ENCODE assay signal across 17 cellular contexts in the genomic region with DNA sequence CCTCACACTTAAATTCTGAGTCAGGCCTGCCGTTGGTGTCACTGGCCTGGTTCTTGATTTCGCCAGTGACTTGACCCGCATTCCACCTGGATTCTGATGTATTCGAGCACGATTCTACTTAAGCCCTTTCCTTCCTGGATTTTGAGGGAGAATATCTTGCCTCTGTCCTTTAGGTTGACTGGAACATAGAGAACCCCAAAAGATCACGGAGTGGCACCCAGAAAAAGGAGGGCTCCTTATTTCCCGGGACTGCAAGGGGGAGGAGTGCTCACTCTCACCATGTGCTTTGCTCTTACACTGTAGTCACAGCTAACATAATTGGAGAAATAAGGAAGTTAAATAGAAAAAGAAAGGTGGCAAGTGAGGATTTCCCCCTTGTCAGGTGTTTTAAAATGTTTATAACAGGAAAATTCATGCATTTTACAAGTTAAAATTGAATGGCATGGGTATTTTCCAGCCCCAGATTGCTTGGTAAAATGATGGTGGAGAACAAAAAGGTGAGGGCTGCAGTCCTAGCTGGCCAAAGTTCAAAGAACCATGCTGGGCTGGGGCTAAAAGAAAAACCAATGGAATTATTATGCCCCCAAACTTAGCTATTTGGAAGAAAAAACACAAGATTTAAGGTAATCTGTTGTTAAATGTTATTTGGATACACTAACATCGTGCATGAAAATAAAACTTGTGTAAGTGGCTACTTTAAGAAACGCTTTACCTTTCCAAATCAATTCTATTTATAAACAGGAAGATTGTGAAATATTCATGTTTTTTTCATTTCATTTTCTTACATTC. TPM values are rescaled to one million over a fixed set of nuclear protein-coding genes. Genes with fewer than 3 reads are reported as not detected.
A peak's percentile ranks its signal among the peaks of the same experiment; 100 is the strongest.
DNase-seq lines count a peak whose midpoint lies in the region; ATAC-seq, FAIRE-seq and TF ChIP-seq lines count a peak whose summit lies in the region.
"Had no signal": no experiment of that assay in that cellular context is flagged by ENCODE, and none has a peak within 500 bp of the region (broad histone marks: within the 10 kb centered on the region; RNA-seq: fewer than 3 reads in every experiment).

No MANE protein-coding gene starts in this region.

- H3K36me3 ChIP-seq in GM23338 (ENCODE audit: insufficient read depth) (no peaks in the 10 kb centered on the region), mucosa of descending colon (ENCODE audit: low read depth) (no peaks in the 10 kb centered on the region)
- H3K36me3 ChIP-seq: tibial artery had no signal

- H3K9me3 Mint-ChIP-seq in GM23338: no peaks in the 10 kb centered on the region; the same call in 2 of the 3 replicates
- H3K9me3 Mint-ChIP-seq: neural crest cell had no signal

- POLR2A ChIA-PET in A549 (lab: Yijun Ruan, JAX): no interaction called here

- CTCF ChIA-PET in A549 (lab: Yijun Ruan, JAX): no interaction called here

- no peak for TF ChIP-seq CTCF in A549 (IDR thresholded peaks at IDR 0.05)
- TF ChIP-seq CTCF in GM23338 (conservative IDR thresholded peaks at IDR 0.05; ENCODE audit: low read depth in 2 of 2): no peak
- TF ChIP-seq CTCF in astrocyte of the spinal cord (IDR thresholded peaks at IDR 0.05; ENCODE audit: low read depth, low read length): no peak
- TF ChIP-seq CTCF in mucosa of descending colon (IDR thresholded peaks at IDR 0.05): no peak

- H3K9me3 ChIP-seq in A549 (no peaks in the 10 kb centered on the region), mucosa of descending colon (no peaks in the 10 kb centered on the region)
- H3K9me3 ChIP-seq: tibial artery had no signal

- in situ Hi-C loops in astrocyte of the spinal cord (cut with HindIII; ENCODE audit: low sequenced_read_pairs): no loop called here

- H4K20me1 ChIP-seq in GM23338 (replicated peaks; ENCODE audit: insufficient read depth): peaks cover 25% of the 10 kb centered on the region

- no peaks in the 10 kb centered on the region for H3K9me2 ChIP-seq in GM23338 (ENCODE audit: insufficient read depth)

- peak overlapping the region; percentile 10; the same call in 2 of the 3 replicates for H3K4me3 Mint-ChIP-seq in GM23338

- DNase-seq in A549 (ENCODE audit: low read depth in 1 of 2, low spot score in 1 of 2): no peak
- DNase-seq in GM23338 (ENCODE audit: low spot score): peak; percentile 52
- DNase-seq in astrocyte of the spinal cord (ENCODE audit: low read depth, low spot score): peak; percentile 3
- peak in 1 of 3 donors; percentile 44 for DNase-seq in mucosa of descending colon
- DNase-seq in NK-92 treated with Interleukin-12 subunit alpha and Interleukin-12 subunit beta, amount 100 ng/mL, for 24 hours (lab: John Stamatoyannopoulos, UW): no peak
- no peak for DNase-seq in sciatic nerve (ENCODE audit: low spot score)
- DNase-seq in SW480 (ENCODE audit: low spot score): no peak
- DNase-seq: activated CD4-positive, alpha-beta T cell treated with anti-CD3 and anti-CD28 coated beads for 4 hours; activated naive CD4-positive, alpha-beta T cell treated with anti-CD3 and anti-CD28 coated beads, Interleukin-2, amount 50 U/mL, for 16 hours; foreskin melanocyte; H9; KG1; tibial artery had no signal

- FAIRE-seq in A549 (lab: Jason Lieb, UNC): no peak
- FAIRE-seq: D721Med had no signal

- H2AFZ ChIP-seq in GM23338: no peak overlapping the region

- H3F3A ChIP-seq in GM23338 (replicated peaks; ENCODE audit: low read depth): peaks cover 6% of the 10 kb centered on the region

- 50% methylated on average over 9 of the region's 9 CpGs for WGBS in A549 (ENCODE audit: missing lambda C conversion rate)

- intact Hi-C loops in mucosa of descending colon (cut with DNase I, micrococcal nuclease) (loop anchor here in 1 of 2 donors (5.0 kb wide), 1 partner anchor 164 kb away; no protein-coding TSS in a partner anchor), sciatic nerve (cut with DNase I) (no loop called here)

- peaks cover 97% of the 10 kb centered on the region for H3K27me3 Mint-ChIP-seq in GM23338 (ENCODE audit: insufficient read depth, low read depth, poor library complexity)

- H3K4me1 Mint-ChIP-seq in GM23338: peaks cover 50% of the 10 kb centered on the region

- TF ChIP-seq EP300 in A549 (IDR thresholded peaks at IDR 0.05): no peak

- H3K27ac Mint-ChIP-seq in GM23338: no peak overlapping the region
- H3K27ac Mint-ChIP-seq: H9 had no signal

- no peak overlapping the region for H3K4me3 ChIP-seq in A549
- H3K4me3 ChIP-seq in GM23338: peak overlapping the region; percentile 52; the same call in 1 of the 2 replicates
- H3K4me3 ChIP-seq in astrocyte of the spinal cord (ENCODE audit: low read depth, low read length): no peak overlapping the region
- H3K4me3 ChIP-seq in mucosa of descending colon: no peak overlapping the region
- H3K4me3 ChIP-seq: lung, tibial artery had no signal

- H3K27me3 ChIP-seq in GM23338 (ENCODE audit: insufficient read depth): peaks cover 100% of the 10 kb centered on the region

- H3K36me3 Mint-ChIP-seq in GM23338 (ENCODE audit: low read depth): no peaks in the 10 kb centered on the region

- H3K4me2 ChIP-seq in A549 (peak overlapping the region; percentile 95), GM23338 (peak overlapping the region; percentile 93)

- H3K4me1 ChIP-seq in A549 (peaks cover 27% of the 10 kb centered on the region), GM23338 (ENCODE audit: insufficient read depth) (peaks cover 73% of the 10 kb centered on the region), mucosa of descending colon (ENCODE audit: low read depth) (peaks cover 9% of the 10 kb centered on the region)

- no peak for TF ChIP-seq RAD21 in A549 (conservative IDR thresholded peaks at IDR 0.05 in 1 of 2, IDR thresholded peaks at IDR 0.05 in 1 of 2)

- H3K27ac ChIP-seq in A549 (peak overlapping the region; percentile 55 to 58), GM23338 (ENCODE audit: low read depth) (no peak overlapping the region)
- H3K27ac ChIP-seq: tibial artery had no signal

- TF ChIP-seq POLR2A in A549 (IDR thresholded peaks at IDR 0.05; ENCODE audit: low read length): no peak

- ATAC-seq in A549: no peak
- ATAC-seq in GM23338: no peak
- peak; percentile 42 for ATAC-seq in mucosa of descending colon
- no peak for ATAC-seq in HG02970 (IDR thresholded peaks at IDR 0.05; ENCODE audit: low FRiP score, unreplicated experiment)
- ATAC-seq in sciatic nerve: no peak

- H3K79me2 ChIP-seq in GM23338 (replicated peaks; ENCODE audit: insufficient read depth): no peaks in the 10 kb centered on the region

TF ChIP-seq in A549, 52 proteins besides CTCF, POLR2A, EP300 and RAD21:
- TF ChIP-seq, protein P1, sequence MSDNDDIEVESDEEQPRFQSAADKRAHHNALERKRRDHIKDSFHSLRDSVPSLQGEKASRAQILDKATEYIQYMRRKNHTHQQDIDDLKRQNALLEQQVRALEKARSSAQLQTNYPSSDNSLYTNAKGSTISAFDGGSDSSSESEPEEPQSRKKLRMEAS (IDR thresholded peaks at IDR 0.05): peak; percentile 62
- no peak for TF ChIP-seq ELK1 (IDR thresholded peaks at IDR 0.05; ENCODE audit: low read depth, low read length)

TF ChIP-seq in GM23338, 12 proteins besides CTCF, POLR2A, EP300 and RAD21:
- TF ChIP-seq EZH2 (IDR thresholded peaks at IDR 0.05; ENCODE audit: low read depth, unreplicated experiment) (peak; percentile 73), ZNF114 (CRISPR knock-in tag; IDR thresholded peaks at IDR 0.05) (no peak)

RNA-seq across cellular contexts. Expression of gene FOXA1, which starts 8.9 kb away (rescaled TPM):
- 17.9 and 18.1 TPM in 2 replicates for polyA plus RNA-seq in A549 (2011; rRNA removed)
- polyA plus RNA-seq in A549 (2012; cell fraction: cytosol; rRNA removed): 11.1 and 15.1 TPM in 2 replicates
- 14.2 and 22.2 TPM in 2 replicates for polyA plus RNA-seq in A549 (2012; cell fraction: nucleus; rRNA removed)
- polyA plus RNA-seq in A549 (2017; fragmentation: RNase III; extraction: RNeasy Plus Mini Kit Qiagen cat#74134 plus additional on column Dnase treatment): 5.5 to 5.9 TPM (median 5.8 TPM) in 3 replicates
- 15.5 and 16.1 TPM in 2 replicates for polyA minus RNA-seq in A549 (2011; rRNA and poly(A)+ RNA removed)
- total RNA-seq in GM23338 (2014; rRNA removed; shearing (Covaris generic)): 1.8 TPM in 1 of 2 replicates, not detected in the other
- polyA plus RNA-seq in GM23338 (2016; fragmentation: Nextera tagmentation; extraction: Ambion mirVana): 0.12 TPM in 1 of 2 replicates, not detected in the other
- 10 to 100 TPM; 21.1 to 73.3 (median 64.5) TPM for total RNA-seq in mucosa of descending colon
- 0.94 TPM for total RNA-seq in sciatic nerve
- total RNA-seq: neural crest cell had no signal

RNA-seq across cellular contexts. Expression of gene TTC6, which starts 9.3 kb away (rescaled TPM):
- polyA plus RNA-seq in A549 (2011; rRNA removed) (0.79 and 1.7 TPM in 2 replicates), A549 (2017; fragmentation: RNase III; extraction: RNeasy Plus Mini Kit Qiagen cat#74134 plus additional on column Dnase treatment) (0.21 to 0.41 TPM (median 0.34 TPM) in 3 replicates), GM23338 (2016; fragmentation: Nextera tagmentation; extraction: Ambion mirVana) (0.31 and 0.37 TPM in 2 replicates)
- 0.18 and 0.22 TPM in 2 replicates for polyA plus RNA-seq in A549 (2012; cell fraction: cytosol; rRNA removed)
- 0.53 and 1.3 TPM in 2 replicates for polyA plus RNA-seq in A549 (2012; cell fraction: nucleus; rRNA removed)
- polyA minus RNA-seq in A549 (2011; rRNA and poly(A)+ RNA removed): 1.3 and 1.8 TPM in 2 replicates
- not detected in 2 replicates for total RNA-seq in GM23338 (2014; rRNA removed; shearing (Covaris generic))
- total RNA-seq in mucosa of descending colon (1 to 10 TPM; 1.7 to 9.2 (median 4.8) TPM), sciatic nerve (not detected)

Comparison
In these comparisons a context has a peak if more than half of its experiments do, and no peak if none do; other contexts are left out.
1. DNase-seq: peak in GM23338 (single experiment) and astrocyte of the spinal cord (single experiment); none in A549 (0 of 2), NK-92 treated with Interleukin-12 subunit alpha and Interleukin-12 subunit beta, amount 100 ng/mL, for 24 hours (single experiment), sciatic nerve (single experiment) and SW480 (single experiment).